21 cellular contexts compared by ENCODE assay signal in genomic region chr17:56031636-56032035, GRCh38.
"Had no signal": no experiment of that assay in that cellular context is flagged by ENCODE, and none has a peak within 500 bp of the region (broad histone marks: within the 10 kb centered on the region; RNA-seq: fewer than 3 reads in every experiment).

No MANE protein-coding gene starts in this region.

- H3K36me3 Mint-ChIP-seq: natural killer cell, WTC11 had no signal

- H3K27ac ChIP-seq: neutrophil, tibial artery had no signal

- H3K4me1 ChIP-seq: tibial artery had no signal

- H3K27ac Mint-ChIP-seq: activated CD8-positive, alpha-beta T cell treated with anti-CD3 and anti-CD28 coated beads, Interleukin-2, amount 10 ng/mL, durations not matched to agents 7 days and 5 days; activated T-helper 1 cell treated with anti-CD3 and anti-CD28 coated beads, Interleukin-12 subunit alpha, Interleukin-12 subunit beta, Interleukin-2, Interleukin-4 antibody, amounts not matched to agents 30 ng/mL and 10 ng/mL and 1 ng/mL, durations not matched to agents 14 hours and 24 hours and 36 hours; effector memory CD8-positive, alpha-beta T cell; natural killer cell; WTC11 had no signal

- H3K4me3 ChIP-seq: tibial artery had no signal

- H3K4me1 Mint-ChIP-seq: natural killer cell, WTC11 had no signal

- H3K27me3 ChIP-seq: neutrophil, tibial artery had no signal

- H3K9me3 ChIP-seq: neutrophil, tibial artery had no signal

- DNase-seq: activated CD4-positive, alpha-beta T cell treated with anti-CD3 and anti-CD28 coated beads for 4 hours; activated CD8-positive, alpha-beta memory T cell treated with anti-CD3 and anti-CD28 coated beads, Interleukin-2, amount 50 U/mL, for 48 hours; activated CD8-positive, alpha-beta T cell treated with anti-CD3 and anti-CD28 coated beads, Interleukin-2, amount 10 ng/mL, durations not matched to agents 7 days and 5 days; activated naive CD4-positive, alpha-beta T cell; dermis blood vessel endothelial cell; effector memory CD8-positive, alpha-beta T cell; foreskin melanocyte; head of caudate nucleus; kidney glomerular epithelial cell; left ventricle myocardium superior; mesenchymal stem cell; natural killer cell; stimulated activated CD4-positive, alpha-beta T cell treated with anti-CD3 and anti-CD28 coated beads, Interleukin-1b, Interleukin-23, amount 100 ng/mL, for 48 hours; tibial artery had no signal

- H3K4me3 Mint-ChIP-seq: activated CD8-positive, alpha-beta T cell treated with anti-CD3 and anti-CD28 coated beads, Interleukin-2, amount 10 ng/mL, durations not matched to agents 7 days and 5 days; activated T-helper 1 cell treated with anti-CD3 and anti-CD28 coated beads, Interleukin-12 subunit alpha, Interleukin-12 subunit beta, Interleukin-2, Interleukin-4 antibody, amounts not matched to agents 30 ng/mL and 10 ng/mL and 1 ng/mL, durations not matched to agents 14 hours and 24 hours and 36 hours; effector memory CD8-positive, alpha-beta T cell; natural killer cell; WTC11 had no signal

- H3K36me3 ChIP-seq: neutrophil, tibial artery had no signal

- FAIRE-seq: astrocyte, bronchial epithelial cell, TTC549, urothelium cell line had no signal

- H3K9me3 Mint-ChIP-seq: activated T-helper 1 cell treated with anti-CD3 and anti-CD28 coated beads, Interleukin-12 subunit alpha, Interleukin-12 subunit beta, Interleukin-2, Interleukin-4 antibody, amounts not matched to agents 30 ng/mL and 10 ng/mL and 1 ng/mL, durations not matched to agents 14 hours and 24 hours and 36 hours had no signal
